In genomic region chr4:116122131-116122530, GRCh38 we compare ENCODE assay signal across 14 cellular contexts.
DNase-seq lines count a peak whose midpoint lies in the region; ATAC-seq and TF ChIP-seq lines count a peak whose summit lies in the region.
"Had no signal": no experiment of that assay in that cellular context is flagged by ENCODE, and none has a peak within 500 bp of the region (broad histone marks: within the 10 kb centered on the region; RNA-seq: fewer than 3 reads in every experiment).

No MANE protein-coding gene starts in this region.

- H3K9me3 Mint-ChIP-seq in HFFc6: peaks cover 17% of the 10 kb centered on the region
- H3K9me3 Mint-ChIP-seq: neural crest cell had no signal

- no peak for ATAC-seq in GM18861 (IDR thresholded peaks at IDR 0.05; ENCODE audit: unreplicated experiment)
- ATAC-seq: activated CD8-positive, alpha-beta T cell treated with anti-CD3 and anti-CD28 coated beads for 36 hours; HepG2 had no signal

- no peaks in the 10 kb centered on the region for H3K27me3 ChIP-seq in mesenchymal stem cell (ENCODE audit: control insufficient read depth in 1 of 2, insufficient read depth in 1 of 2, low read length in 2 of 2)

- no peak overlapping the region for H4K8ac ChIP-seq in mesenchymal stem cell (ENCODE audit: low read length)

- no CpG with 5 or more reads among the region's 1 CpG for WGBS in mesenchymal stem cell

- no peak overlapping the region for H3K14ac ChIP-seq in mesenchymal stem cell (ENCODE audit: low read length in 2 of 2)

- H3K4me1 ChIP-seq in mesenchymal stem cell (ENCODE audit: control insufficient read depth, insufficient read depth, low read depth, low read length): peaks cover 1% of the 10 kb centered on the region

- no peak overlapping the region for H3K23ac ChIP-seq in mesenchymal stem cell (ENCODE audit: low read length in 2 of 2)

- H3K4me3 Mint-ChIP-seq in HFFc6: no peak overlapping the region
- H3K4me3 Mint-ChIP-seq: activated CD8-positive, alpha-beta T cell treated with anti-CD3 and anti-CD28 coated beads for 36 hours; immature natural killer cell; neural crest cell had no signal

- H3K27ac Mint-ChIP-seq in HFFc6: no peak overlapping the region
- H3K27ac Mint-ChIP-seq: activated CD8-positive, alpha-beta T cell treated with anti-CD3 and anti-CD28 coated beads for 36 hours; immature natural killer cell had no signal

- H3K4me1 Mint-ChIP-seq in HFFc6 (ENCODE audit: low read depth): no peaks in the 10 kb centered on the region
- H3K4me1 Mint-ChIP-seq: immature natural killer cell, neural crest cell had no signal

- no peak overlapping the region for H3K4me3 ChIP-seq in mesenchymal stem cell (ENCODE audit: insufficient read depth in 1 of 2, low read depth in 1 of 2, low read length in 2 of 2)

- H3K4me2 ChIP-seq in mesenchymal stem cell (ENCODE audit: low read length, poor library complexity, severe bottlenecking): no peak overlapping the region

- peak; percentile 64 for DNase-seq in DMS53 treated with DMSO at 0.1 percent for 48 hours (lab: John Stamatoyannopoulos, UW; ENCODE audit: unreplicated experiment)
- peak; percentile 34 for DNase-seq in LHCN-M2 (ENCODE audit: low read depth)
- peak; percentile 17 for DNase-seq in astrocyte of the hippocampus (ENCODE audit: low read depth, low spot score)
- peak; percentile 40 for DNase-seq in mesenchymal stem cell
- DNase-seq in HFFc6: no peak
- DNase-seq in stimulated activated CD4-positive, alpha-beta T cell treated with anti-CD3 and anti-CD28 coated beads, Interleukin-4, amount 100 ng/mL, for 1 hour: no peak
- no peak for DNase-seq in UCSD-AML1 (lab: John Stamatoyannopoulos, UW; ENCODE audit: unreplicated experiment)
- DNase-seq: activated CD8-positive, alpha-beta T cell treated with anti-CD3 and anti-CD28 coated beads for 36 hours; AML-193; immature natural killer cell; NCI-H2171 had no signal

- H2AFZ ChIP-seq in mesenchymal stem cell (ENCODE audit: low read depth, low read length): no peak overlapping the region

- no peak overlapping the region for H3K4ac ChIP-seq in mesenchymal stem cell (ENCODE audit: low read depth in 1 of 2, low read length in 2 of 2)

- no peak overlapping the region for H2BK12ac ChIP-seq in mesenchymal stem cell (ENCODE audit: low read length in 2 of 2)

- no peak overlapping the region for H2BK5ac ChIP-seq in mesenchymal stem cell (ENCODE audit: low read depth, low read length, poor library complexity, severe bottlenecking)

- no peak overlapping the region for H3K18ac ChIP-seq in mesenchymal stem cell (ENCODE audit: low read depth in 1 of 2, low read length in 2 of 2)

- no peaks in the 10 kb centered on the region for H3K79me1 ChIP-seq in mesenchymal stem cell (replicated peaks; ENCODE audit: low read length, poor library complexity, severe bottlenecking)

- H2BK120ac ChIP-seq in mesenchymal stem cell (ENCODE audit: low read depth, low read length): no peak overlapping the region

- H3K9ac ChIP-seq in mesenchymal stem cell (ENCODE audit: low read length): no peak overlapping the region

- H2BK15ac ChIP-seq in mesenchymal stem cell (ENCODE audit: low read depth, poor library complexity, severe bottlenecking): no peak overlapping the region

- TF ChIP-seq CTCF in HFFc6 (IDR thresholded peaks at IDR 0.05): no peak

- no peaks in the 10 kb centered on the region for H3K36me3 ChIP-seq in mesenchymal stem cell (ENCODE audit: control insufficient read depth in 1 of 2, insufficient read depth in 2 of 2, low read depth in 1 of 2, low read length in 2 of 2)

- H3K27me3 Mint-ChIP-seq in HFFc6 (ENCODE audit: insufficient read depth): no peaks in the 10 kb centered on the region; the same call in 1 of the 2 replicates
- H3K27me3 Mint-ChIP-seq: activated CD8-positive, alpha-beta T cell treated with anti-CD3 and anti-CD28 coated beads for 36 hours had no signal

- no peak overlapping the region for H4K91ac ChIP-seq in mesenchymal stem cell (ENCODE audit: low read length)

- H2AK5ac ChIP-seq in mesenchymal stem cell (ENCODE audit: low read length, severe bottlenecking): no peak overlapping the region

- H3K9me3 ChIP-seq in mesenchymal stem cell (ENCODE audit: control insufficient read depth, low read length): no peaks in the 10 kb centered on the region

- H3K36me3 Mint-ChIP-seq in HFFc6 (ENCODE audit: low read depth): no peaks in the 10 kb centered on the region
- H3K36me3 Mint-ChIP-seq: immature natural killer cell had no signal

- no peak overlapping the region for H3K27ac ChIP-seq in mesenchymal stem cell (ENCODE audit: low read length, poor library complexity, severe bottlenecking)

Comparison
In these comparisons a context has a peak if more than half of its experiments do, and no peak if none do; other contexts are left out.
1. DNase-seq: peak in DMS53 treated with DMSO at 0.1 percent for 48 hours (single experiment), LHCN-M2 (single experiment), astrocyte of the hippocampus (single experiment) and mesenchymal stem cell (single experiment); none in HFFc6 (single experiment), stimulated activated CD4-positive, alpha-beta T cell treated with anti-CD3 and anti-CD28 coated beads, Interleukin-4, amount 100 ng/mL, for 1 hour (single experiment) and UCSD-AML1 (single experiment).